Comparison of ENCODE assay signal across 8 cellular contexts in genomic region chr6:37051138-37052026, GRCh38. TPM values are rescaled to one million over a fixed set of nuclear protein-coding genes. Genes with fewer than 3 reads are reported as not detected.
DNase-seq lines count a peak whose midpoint lies in the region; ATAC-seq and TF ChIP-seq lines count a peak whose summit lies in the region.

No MANE protein-coding gene starts in this region.

- TF ChIP-seq CTCF in coronary artery (IDR thresholded peaks at IDR 0.05) (peak; percentile 71), lower leg skin (IDR thresholded peaks at IDR 0.05) (peak in 1 of 3 donors; percentile 76)

- ATAC-seq in HG03280 (IDR thresholded peaks at IDR 0.05; ENCODE audit: unreplicated experiment) = peak; percentile 34
- ATAC-seq in HG02938 (IDR thresholded peaks at IDR 0.05; ENCODE audit: unreplicated experiment) = no peak

- H3K4me3 ChIP-seq in coronary artery = peak overlapping the region; percentile 11
- no peak overlapping the region for H3K4me3 ChIP-seq in lower leg skin (ENCODE audit: low read depth, poor library complexity, severe bottlenecking)

- TF ChIP-seq POLR2A in lower leg skin (IDR thresholded peaks at IDR 0.05) = no peak

- in situ Hi-C loops in Caki2 (cut with HindIII; ENCODE audit: low pct_unique_long_range_greater_than_20kb, low sequenced_read_pairs) = no loop called here

- intact Hi-C loops in lower leg skin (cut with DNase I; ENCODE audit: low total_unique reads) = loop anchor here (5.0 kb wide), 1 partner anchor 121 kb away; the partner anchor contains the start of gene PIM1

- WGBS in lower leg skin, 2 donors = 36 to 61% methylated on average over 6 to 9 of the region's 25 CpGs

- DNase-seq in Caki2 (ENCODE audit: low read depth) (peak; percentile 73), NCI-H748 treated with DMSO at 0.1 percent for 48 hours (lab: John Stamatoyannopoulos, UW) (peak; percentile 72), coronary artery (ENCODE audit: low spot score) (peak; percentile 90), lower leg skin (ENCODE audit: low spot score in 2 of 2) (peak; percentile 78 to 98)
- peak; percentile 91 for DNase-seq in activated CD4-positive, alpha-beta T cell treated with anti-CD3 and anti-CD28 coated beads, Interleukin-2, amount 50 U/mL, for 1 hour
- peak; percentile 80 to 82 (median 80) for DNase-seq in stimulated activated CD4-positive, alpha-beta T cell treated with anti-CD3 and anti-CD28 coated beads, TNF-alpha, amount 100 ng/mL, for 1 hour (ENCODE audit: low read depth in 3 of 3, low spot score in 1 of 3)

- H3K27ac ChIP-seq in coronary artery = no peak overlapping the region

RNA-seq across cellular contexts. Expression of gene FGD2, which starts 45.9 kb away (rescaled TPM):
- total RNA-seq in Caki2 (2014; rRNA removed; shearing (Covaris generic); ENCODE audit: low replicate concordance) = not detected in 2 replicates
- 1 to 10 TPM; 2.7 to 9.2 (median 5.2) TPM for total RNA-seq in lower leg skin
